ENCODE assay signal across 1 cellular context in the genomic region with DNA sequence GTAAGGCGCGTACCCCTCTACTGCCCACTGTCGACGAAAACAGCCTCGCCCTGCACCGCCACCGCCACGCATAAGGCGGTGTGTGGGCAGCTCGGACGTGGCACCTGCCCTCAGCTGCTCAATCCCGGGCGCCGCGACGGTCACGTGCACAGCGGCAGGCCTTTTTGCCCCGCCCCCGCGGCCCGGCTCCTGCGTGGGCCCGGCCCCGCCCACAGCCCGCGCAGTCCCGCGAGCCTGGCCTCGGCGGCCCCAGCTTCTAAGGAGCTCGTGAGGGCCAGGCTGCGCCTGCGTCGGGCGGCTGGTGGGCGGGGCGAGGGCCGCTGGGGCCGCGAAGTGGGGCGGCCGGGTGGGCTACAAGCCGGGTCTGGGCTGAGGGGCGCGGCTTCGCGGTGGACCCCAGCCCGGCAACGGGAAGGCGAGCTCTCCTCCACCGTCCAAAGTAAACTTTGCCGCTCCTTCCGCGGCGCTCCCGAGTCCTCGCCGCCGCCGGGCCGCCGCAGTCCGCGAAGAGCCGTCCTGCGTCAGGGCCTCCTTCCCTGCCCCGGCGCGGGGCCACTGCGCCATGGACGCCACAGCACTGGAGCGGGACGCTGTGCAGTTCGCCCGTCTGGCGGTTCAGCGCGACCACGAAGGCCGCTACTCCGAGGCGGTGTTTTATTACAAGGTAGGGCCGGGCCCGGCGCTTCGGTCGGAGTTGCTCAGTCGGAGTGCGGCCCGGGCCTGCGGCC.
TF ChIP-seq lines count a peak whose summit lies in the region.

A gene (plus strand): TSS at position 313 of the 728 bp plus-strand sequence. CDS start 250 bp downstream, at position 563.

TF ChIP-seq in HepG2, 621 proteins besides CTCF, POLR2A, EP300 and RAD21 (continued from another document and continues in another):
- TF ChIP-seq ZNF282 (IDR thresholded peaks at IDR 0.05; ENCODE audit: partially characterized antibody) = no peak
- TF ChIP-seq ZNF510 (CRISPR knock-in tag; IDR thresholded peaks at IDR 0.05; ENCODE audit: low read depth) = peak; percentile 27; the same call in 1 of the 2 replicates
- TF ChIP-seq ZNF205 (CRISPR knock-in tag; IDR thresholded peaks at IDR 0.05) = 0 out of 2 replicates have a peak, but pooled peaks have one; percentile 40
- peak; percentile 92 for TF ChIP-seq SALL2 (CRISPR knock-in tag; IDR thresholded peaks at IDR 0.05)
- peak; percentile 92 for TF ChIP-seq ZNF776 (CRISPR knock-in tag; IDR thresholded peaks at IDR 0.05)
- no peak for TF ChIP-seq MYNN (CRISPR knock-in tag; IDR thresholded peaks at IDR 0.05; ENCODE audit: low read depth)
- no peak for TF ChIP-seq SSRP1 (CRISPR knock-in tag; IDR thresholded peaks at IDR 0.05)
- no peak for TF ChIP-seq ZNF446 (CRISPR knock-in tag; IDR thresholded peaks at IDR 0.05)
- TF ChIP-seq ELF1 (CRISPR knock-in tag; IDR thresholded peaks at IDR 0.05) = no peak
- TF ChIP-seq SMYD3 (CRISPR knock-in tag; IDR thresholded peaks at IDR 0.05) = no peak; the same call in 1 of the 2 replicates
- peak; percentile 61; the same call in 1 of the 2 replicates for TF ChIP-seq RFXAP (CRISPR knock-in tag; IDR thresholded peaks at IDR 0.05; ENCODE audit: borderline replicate concordance)
- TF ChIP-seq RCOR2 (CRISPR knock-in tag; IDR thresholded peaks at IDR 0.05) = no peak
- TF ChIP-seq, protein P1, sequence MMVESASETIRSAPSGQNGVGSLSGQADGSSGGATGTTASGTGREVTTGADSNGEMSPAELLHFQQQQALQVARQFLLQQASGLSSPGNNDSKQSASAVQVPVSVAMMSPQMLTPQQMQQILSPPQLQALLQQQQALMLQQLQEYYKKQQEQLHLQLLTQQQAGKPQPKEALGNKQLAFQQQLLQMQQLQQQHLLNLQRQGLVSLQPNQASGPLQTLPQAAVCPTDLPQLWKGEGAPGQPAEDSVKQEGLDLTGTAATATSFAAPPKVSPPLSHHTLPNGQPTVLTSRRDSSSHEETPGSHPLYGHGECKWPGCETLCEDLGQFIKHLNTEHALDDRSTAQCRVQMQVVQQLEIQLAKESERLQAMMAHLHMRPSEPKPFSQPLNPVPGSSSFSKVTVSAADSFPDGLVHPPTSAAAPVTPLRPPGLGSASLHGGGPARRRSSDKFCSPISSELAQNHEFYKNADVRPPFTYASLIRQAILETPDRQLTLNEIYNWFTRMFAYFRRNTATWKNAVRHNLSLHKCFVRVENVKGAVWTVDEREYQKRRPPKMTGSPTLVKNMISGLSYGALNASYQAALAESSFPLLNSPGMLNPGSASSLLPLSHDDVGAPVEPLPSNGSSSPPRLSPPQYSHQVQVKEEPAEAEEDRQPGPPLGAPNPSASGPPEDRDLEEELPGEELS (CRISPR knock-in tag; IDR thresholded peaks at IDR 0.05) = peak; percentile 10; the same call in 1 of the 2 replicates
- TF ChIP-seq, protein P2, sequence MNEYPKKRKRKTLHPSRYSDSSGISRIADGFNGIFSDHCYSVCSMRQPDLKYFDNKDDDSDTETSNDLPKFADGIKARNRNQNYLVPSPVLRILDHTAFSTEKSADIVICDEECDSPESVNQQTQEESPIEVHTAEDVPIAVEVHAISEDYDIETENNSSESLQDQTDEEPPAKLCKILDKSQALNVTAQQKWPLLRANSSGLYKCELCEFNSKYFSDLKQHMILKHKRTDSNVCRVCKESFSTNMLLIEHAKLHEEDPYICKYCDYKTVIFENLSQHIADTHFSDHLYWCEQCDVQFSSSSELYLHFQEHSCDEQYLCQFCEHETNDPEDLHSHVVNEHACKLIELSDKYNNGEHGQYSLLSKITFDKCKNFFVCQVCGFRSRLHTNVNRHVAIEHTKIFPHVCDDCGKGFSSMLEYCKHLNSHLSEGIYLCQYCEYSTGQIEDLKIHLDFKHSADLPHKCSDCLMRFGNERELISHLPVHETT (CRISPR knock-in tag; conservative IDR thresholded peaks at IDR 0.05) = no peak
- TF ChIP-seq ZFP36L1 (CRISPR knock-in tag; IDR thresholded peaks at IDR 0.05) = no peak; the same call in 1 of the 2 replicates
- no peak for TF ChIP-seq ZNF382 (CRISPR knock-in tag; IDR thresholded peaks at IDR 0.05; ENCODE audit: borderline replicate concordance)
- TF ChIP-seq, protein P3, sequence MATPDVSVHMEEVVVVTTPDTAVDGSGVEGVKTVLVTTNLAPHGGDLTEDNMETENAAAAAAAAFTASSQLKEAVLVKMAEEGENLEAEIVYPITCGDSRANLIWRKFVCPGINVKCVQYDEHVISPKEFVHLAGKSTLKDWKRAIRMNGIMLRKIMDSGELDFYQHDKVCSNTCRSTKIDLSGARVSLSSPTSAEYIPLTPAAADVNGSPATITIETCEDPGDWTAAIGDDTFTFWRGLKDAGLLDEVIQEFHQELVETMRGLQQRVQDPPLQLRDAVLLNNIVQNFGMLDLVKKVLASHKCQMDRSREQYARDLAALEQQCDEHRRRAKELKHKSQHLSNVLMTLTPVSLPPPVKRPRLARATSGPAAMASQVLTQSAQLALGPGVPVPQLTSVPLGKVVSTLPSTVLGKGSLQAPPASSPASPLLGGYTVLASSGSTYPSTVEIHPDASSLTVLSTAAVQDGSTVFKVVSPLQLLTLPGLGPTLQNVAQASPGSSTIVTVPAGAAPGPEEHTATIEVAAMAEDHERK (CRISPR knock-in tag; IDR thresholded peaks at IDR 0.05; ENCODE audit: low read depth) = 0 out of 2 replicates have a peak, but pooled peaks have one; percentile 29
- no peak for TF ChIP-seq ZNF232 (CRISPR knock-in tag; IDR thresholded peaks at IDR 0.05; ENCODE audit: borderline replicate concordance)
- TF ChIP-seq, protein P4, sequence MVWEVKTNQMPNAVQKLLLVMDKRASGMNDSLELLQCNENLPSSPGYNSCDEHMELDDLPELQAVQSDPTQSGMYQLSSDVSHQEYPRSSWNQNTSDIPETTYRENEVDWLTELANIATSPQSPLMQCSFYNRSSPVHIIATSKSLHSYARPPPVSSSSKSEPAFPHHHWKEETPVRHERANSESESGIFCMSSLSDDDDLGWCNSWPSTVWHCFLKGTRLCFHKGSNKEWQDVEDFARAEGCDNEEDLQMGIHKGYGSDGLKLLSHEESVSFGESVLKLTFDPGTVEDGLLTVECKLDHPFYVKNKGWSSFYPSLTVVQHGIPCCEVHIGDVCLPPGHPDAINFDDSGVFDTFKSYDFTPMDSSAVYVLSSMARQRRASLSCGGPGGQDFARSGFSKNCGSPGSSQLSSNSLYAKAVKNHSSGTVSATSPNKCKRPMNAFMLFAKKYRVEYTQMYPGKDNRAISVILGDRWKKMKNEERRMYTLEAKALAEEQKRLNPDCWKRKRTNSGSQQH (CRISPR knock-in tag; IDR thresholded peaks at IDR 0.05; ENCODE audit: low read depth) = no peak; the same call in 1 of the 2 replicates
- TF ChIP-seq HMG20B (CRISPR knock-in tag; conservative IDR thresholded peaks at IDR 0.05) = no peak
- no peak; the same call in none of the 2 replicates for TF ChIP-seq ZNF350 (CRISPR knock-in tag; IDR thresholded peaks at IDR 0.05; ENCODE audit: borderline replicate concordance, low read depth)
- TF ChIP-seq SIN3A (IDR thresholded peaks at IDR 0.05; ENCODE audit: borderline replicate concordance, low read depth, low read length) = peak; percentile 57; the same call in 1 of the 2 replicates
- no peak for TF ChIP-seq NFIC (IDR thresholded peaks at IDR 0.05; ENCODE audit: low read length)
- TF ChIP-seq, protein P5, sequence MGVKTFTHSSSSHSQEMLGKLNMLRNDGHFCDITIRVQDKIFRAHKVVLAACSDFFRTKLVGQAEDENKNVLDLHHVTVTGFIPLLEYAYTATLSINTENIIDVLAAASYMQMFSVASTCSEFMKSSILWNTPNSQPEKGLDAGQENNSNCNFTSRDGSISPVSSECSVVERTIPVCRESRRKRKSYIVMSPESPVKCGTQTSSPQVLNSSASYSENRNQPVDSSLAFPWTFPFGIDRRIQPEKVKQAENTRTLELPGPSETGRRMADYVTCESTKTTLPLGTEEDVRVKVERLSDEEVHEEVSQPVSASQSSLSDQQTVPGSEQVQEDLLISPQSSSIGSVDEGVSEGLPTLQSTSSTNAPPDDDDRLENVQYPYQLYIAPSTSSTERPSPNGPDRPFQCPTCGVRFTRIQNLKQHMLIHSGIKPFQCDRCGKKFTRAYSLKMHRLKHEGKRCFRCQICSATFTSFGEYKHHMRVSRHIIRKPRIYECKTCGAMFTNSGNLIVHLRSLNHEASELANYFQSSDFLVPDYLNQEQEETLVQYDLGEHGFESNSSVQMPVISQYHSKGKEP (CRISPR knock-in tag; IDR thresholded peaks at IDR 0.05) = peak; percentile 49
- no peak for TF ChIP-seq ZNF530 (CRISPR knock-in tag; IDR thresholded peaks at IDR 0.05; ENCODE audit: low read depth)
- TF ChIP-seq, protein P6, sequence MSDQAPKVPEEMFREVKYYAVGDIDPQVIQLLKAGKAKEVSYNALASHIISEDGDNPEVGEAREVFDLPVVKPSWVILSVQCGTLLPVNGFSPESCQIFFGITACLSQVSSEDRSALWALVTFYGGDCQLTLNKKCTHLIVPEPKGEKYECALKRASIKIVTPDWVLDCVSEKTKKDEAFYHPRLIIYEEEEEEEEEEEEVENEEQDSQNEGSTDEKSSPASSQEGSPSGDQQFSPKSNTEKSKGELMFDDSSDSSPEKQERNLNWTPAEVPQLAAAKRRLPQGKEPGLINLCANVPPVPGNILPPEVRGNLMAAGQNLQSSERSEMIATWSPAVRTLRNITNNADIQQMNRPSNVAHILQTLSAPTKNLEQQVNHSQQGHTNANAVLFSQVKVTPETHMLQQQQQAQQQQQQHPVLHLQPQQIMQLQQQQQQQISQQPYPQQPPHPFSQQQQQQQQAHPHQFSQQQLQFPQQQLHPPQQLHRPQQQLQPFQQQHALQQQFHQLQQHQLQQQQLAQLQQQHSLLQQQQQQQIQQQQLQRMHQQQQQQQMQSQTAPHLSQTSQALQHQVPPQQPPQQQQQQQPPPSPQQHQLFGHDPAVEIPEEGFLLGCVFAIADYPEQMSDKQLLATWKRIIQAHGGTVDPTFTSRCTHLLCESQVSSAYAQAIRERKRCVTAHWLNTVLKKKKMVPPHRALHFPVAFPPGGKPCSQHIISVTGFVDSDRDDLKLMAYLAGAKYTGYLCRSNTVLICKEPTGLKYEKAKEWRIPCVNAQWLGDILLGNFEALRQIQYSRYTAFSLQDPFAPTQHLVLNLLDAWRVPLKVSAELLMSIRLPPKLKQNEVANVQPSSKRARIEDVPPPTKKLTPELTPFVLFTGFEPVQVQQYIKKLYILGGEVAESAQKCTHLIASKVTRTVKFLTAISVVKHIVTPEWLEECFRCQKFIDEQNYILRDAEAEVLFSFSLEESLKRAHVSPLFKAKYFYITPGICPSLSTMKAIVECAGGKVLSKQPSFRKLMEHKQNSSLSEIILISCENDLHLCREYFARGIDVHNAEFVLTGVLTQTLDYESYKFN (CRISPR knock-in tag; conservative IDR thresholded peaks at IDR 0.05) = no peak; the same call in 1 of the 2 replicates
- TF ChIP-seq ZNF556 (CRISPR knock-in tag; IDR thresholded peaks at IDR 0.05; ENCODE audit: borderline replicate concordance) = no peak
- no peak for TF ChIP-seq ZNF850 (CRISPR knock-in tag; conservative IDR thresholded peaks at IDR 0.05)
- peak; percentile 73; the same call in 1 of the 2 replicates for TF ChIP-seq TMF1 (CRISPR knock-in tag; IDR thresholded peaks at IDR 0.05; ENCODE audit: low read depth)
- TF ChIP-seq TEAD2 (CRISPR knock-in tag; IDR thresholded peaks at IDR 0.05) = no peak
- no peak for TF ChIP-seq ZNF496 (CRISPR knock-in tag; IDR thresholded peaks at IDR 0.05; ENCODE audit: insufficient replicate concordance)
- TF ChIP-seq HDAC2 (CRISPR knock-in tag; IDR thresholded peaks at IDR 0.05) = peak; percentile 62
- TF ChIP-seq PAF1 (CRISPR knock-in tag; IDR thresholded peaks at IDR 0.05) = no peak
- TF ChIP-seq NR3C1 (CRISPR knock-in tag; IDR thresholded peaks at IDR 0.05) = no peak
- peak; percentile 45; the same call in 1 of the 2 replicates for TF ChIP-seq FOXM1 (CRISPR knock-in tag; IDR thresholded peaks at IDR 0.05)
- TF ChIP-seq ZNF33B (CRISPR knock-in tag; IDR thresholded peaks at IDR 0.05) = no peak
- peak; percentile 52 for TF ChIP-seq NR1H2 (CRISPR knock-in tag; IDR thresholded peaks at IDR 0.05; ENCODE audit: borderline replicate concordance, low read depth)
- TF ChIP-seq HOXA5 (CRISPR knock-in tag; IDR thresholded peaks at IDR 0.05) = peak; percentile 84; the same call in 1 of the 2 replicates
- no peak for TF ChIP-seq ATAD3A (CRISPR knock-in tag; IDR thresholded peaks at IDR 0.05)
- TF ChIP-seq AGO2 (optimal IDR thresholded peaks at IDR 0.05; ENCODE audit: low read depth, low read length) = peak; percentile 83
- no peak for TF ChIP-seq PCBP2 (optimal IDR thresholded peaks at IDR 0.05; ENCODE audit: low read depth, low read length, poor library complexity, severe bottlenecking)
- TF ChIP-seq RFXANK (CRISPR knock-in tag; IDR thresholded peaks at IDR 0.05) = no peak
- no peak for TF ChIP-seq RFX3 (CRISPR knock-in tag; IDR thresholded peaks at IDR 0.05)
- TF ChIP-seq ZNF775 (CRISPR knock-in tag; IDR thresholded peaks at IDR 0.05; ENCODE audit: borderline replicate concordance) = no peak
- TF ChIP-seq SAP130 (CRISPR knock-in tag; IDR thresholded peaks at IDR 0.05; ENCODE audit: low read depth) = peak; percentile 74
- TF ChIP-seq, protein P7, sequence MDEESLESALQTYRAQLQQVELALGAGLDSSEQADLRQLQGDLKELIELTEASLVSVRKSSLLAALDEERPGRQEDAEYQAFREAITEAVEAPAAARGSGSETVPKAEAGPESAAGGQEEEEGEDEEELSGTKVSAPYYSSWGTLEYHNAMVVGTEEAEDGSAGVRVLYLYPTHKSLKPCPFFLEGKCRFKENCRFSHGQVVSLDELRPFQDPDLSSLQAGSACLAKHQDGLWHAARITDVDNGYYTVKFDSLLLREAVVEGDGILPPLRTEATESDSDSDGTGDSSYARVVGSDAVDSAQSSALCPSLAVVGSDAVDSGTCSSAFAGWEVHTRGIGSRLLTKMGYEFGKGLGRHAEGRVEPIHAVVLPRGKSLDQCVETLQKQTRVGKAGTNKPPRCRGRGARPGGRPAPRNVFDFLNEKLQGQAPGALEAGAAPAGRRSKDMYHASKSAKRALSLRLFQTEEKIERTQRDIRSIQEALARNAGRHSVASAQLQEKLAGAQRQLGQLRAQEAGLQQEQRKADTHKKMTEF (CRISPR knock-in tag; IDR thresholded peaks at IDR 0.05) = peak; percentile 89
- TF ChIP-seq ATF1 (CRISPR knock-in tag; IDR thresholded peaks at IDR 0.05) = no peak
- TF ChIP-seq, protein P8, sequence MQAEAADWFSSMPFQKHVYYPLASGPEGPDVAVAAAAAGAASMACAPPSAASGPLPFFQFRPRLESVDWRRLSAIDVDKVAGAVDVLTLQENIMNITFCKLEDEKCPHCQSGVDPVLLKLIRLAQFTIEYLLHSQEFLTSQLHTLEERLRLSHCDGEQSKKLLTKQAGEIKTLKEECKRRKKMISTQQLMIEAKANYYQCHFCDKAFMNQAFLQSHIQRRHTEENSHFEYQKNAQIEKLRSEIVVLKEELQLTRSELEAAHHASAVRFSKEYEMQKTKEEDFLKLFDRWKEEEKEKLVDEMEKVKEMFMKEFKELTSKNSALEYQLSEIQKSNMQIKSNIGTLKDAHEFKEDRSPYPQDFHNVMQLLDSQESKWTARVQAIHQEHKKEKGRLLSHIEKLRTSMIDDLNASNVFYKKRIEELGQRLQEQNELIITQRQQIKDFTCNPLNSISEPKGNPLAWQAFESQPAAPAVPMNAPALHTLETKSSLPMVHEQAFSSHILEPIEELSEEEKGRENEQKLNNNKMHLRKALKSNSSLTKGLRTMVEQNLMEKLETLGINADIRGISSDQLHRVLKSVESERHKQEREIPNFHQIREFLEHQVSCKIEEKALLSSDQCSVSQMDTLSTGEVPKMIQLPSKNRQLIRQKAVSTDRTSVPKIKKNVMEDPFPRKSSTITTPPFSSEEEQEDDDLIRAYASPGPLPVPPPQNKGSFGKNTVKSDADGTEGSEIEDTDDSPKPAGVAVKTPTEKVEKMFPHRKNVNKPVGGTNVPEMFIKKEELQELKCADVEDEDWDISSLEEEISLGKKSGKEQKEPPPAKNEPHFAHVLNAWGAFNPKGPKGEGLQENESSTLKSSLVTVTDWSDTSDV (CRISPR knock-in tag; IDR thresholded peaks at IDR 0.05) = peak; percentile 46; the same call in 1 of the 2 replicates
- no peak for TF ChIP-seq SCMH1 (CRISPR knock-in tag; IDR thresholded peaks at IDR 0.05; ENCODE audit: borderline replicate concordance)
- no peak for TF ChIP-seq TCF12 (IDR thresholded peaks at IDR 0.05)
- TF ChIP-seq TCF12 (CRISPR knock-in tag; IDR thresholded peaks at IDR 0.05) = peak; percentile 78
